Comparison of ENCODE assay signal across 8 cellular contexts in the genomic region with DNA sequence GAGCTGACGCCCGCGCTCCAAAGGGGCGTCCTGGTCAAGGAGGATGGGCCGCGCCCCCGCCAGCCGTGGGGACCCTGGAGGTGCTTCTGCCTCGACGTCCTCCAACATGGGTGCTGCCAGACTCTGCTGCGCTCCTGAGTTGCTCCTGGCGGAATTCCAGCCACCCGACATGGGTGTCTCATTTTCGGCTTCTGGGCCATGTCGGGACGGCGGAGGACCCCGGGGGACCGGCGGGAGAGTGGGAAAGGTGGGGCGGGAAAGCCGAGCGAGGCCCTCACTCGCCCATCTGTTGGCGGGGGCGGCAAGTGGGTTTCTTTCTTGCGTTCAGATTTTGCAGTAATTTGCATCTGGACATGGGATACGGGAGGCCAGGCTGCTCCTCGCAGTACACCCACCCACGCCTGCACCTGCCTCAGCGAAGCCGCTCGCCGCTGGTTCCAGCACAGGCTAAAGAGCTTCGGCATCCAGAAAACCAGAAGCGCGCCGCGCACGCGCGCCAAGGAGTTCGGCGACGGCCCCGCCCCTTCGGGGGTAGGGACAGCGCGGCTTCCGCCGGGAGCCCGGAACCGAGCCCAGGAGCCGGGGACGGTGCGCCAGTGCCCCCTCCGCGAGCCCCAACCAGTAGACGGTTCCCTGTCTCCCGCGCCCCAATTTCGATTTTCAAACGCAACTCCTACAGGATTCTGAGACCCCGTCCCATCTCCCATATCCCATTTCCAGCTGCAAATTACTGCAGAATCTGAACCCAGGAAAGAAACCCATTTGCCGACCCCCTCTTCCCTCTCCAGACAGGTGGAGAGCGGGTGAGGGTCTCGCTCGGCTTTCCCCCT. TPM values are rescaled to one million over a fixed set of nuclear protein-coding genes. Genes with fewer than 3 reads are reported as not detected.
DNase-seq lines count a peak whose midpoint lies in the region; ATAC-seq and TF ChIP-seq lines count a peak whose summit lies in the region.

Gene ARMC7, plus strand, starts transcription at position 563 of the 830 bp plus-strand sequence. CDS start 320 bp downstream, outside the sequence.

- TF ChIP-seq RAD21 in liver (IDR thresholded peaks at IDR 0.05): peak; percentile 28 to 62

- peaks cover 11% of the 10 kb centered on the region for H3K36me3 Mint-ChIP-seq in activated CD4-positive, alpha-beta T cell treated with anti-CD3 and anti-CD28 coated beads, Interleukin-2, amount 10 ng/mL, durations not matched to agents 24 days and 14 days (ENCODE audit: low read depth)

- no peaks in the 10 kb centered on the region for H3K27me3 Mint-ChIP-seq in activated CD4-positive, alpha-beta T cell treated with anti-CD3 and anti-CD28 coated beads, Interleukin-2, amount 10 ng/mL, durations not matched to agents 24 days and 14 days

- no peaks in the 10 kb centered on the region for H3K27me3 ChIP-seq in liver (ENCODE audit: control insufficient read depth in 4 of 4, insufficient read depth in 4 of 4, low read length in 3 of 4)

- under 1% methylated on average over 68 of the region's 68 CpGs for WGBS in liver

- no peak for TF ChIP-seq CTCF in liver (IDR thresholded peaks at IDR 0.05; ENCODE audit: low read depth, low read length, missing input control)

- peak within 1 kb of the TSS; percentile 53 to 80 for H3K9ac ChIP-seq in liver (ENCODE audit: low read depth in 1 of 2, low read length in 2 of 2)

- peaks cover 31% of the 10 kb centered on the region for H3K4me1 Mint-ChIP-seq in activated CD4-positive, alpha-beta T cell treated with anti-CD3 and anti-CD28 coated beads, Interleukin-2, amount 10 ng/mL, durations not matched to agents 24 days and 14 days

- H3K4me3 ChIP-seq in liver (ENCODE audit: low read depth in 1 of 3, low read length in 3 of 3): peak within 1 kb of the TSS; percentile 72 to 87 (median 84)

- H3K9me3 ChIP-seq in liver (ENCODE audit: control insufficient read depth in 4 of 4, low read length in 3 of 4): no peaks in the 10 kb centered on the region

- H3K27ac Mint-ChIP-seq in activated CD4-positive, alpha-beta T cell treated with anti-CD3 and anti-CD28 coated beads, Interleukin-2, amount 10 ng/mL, durations not matched to agents 24 days and 14 days: peak within 1 kb of the TSS; percentile 83

- peak; percentile 56 for ATAC-seq in HG03460 (IDR thresholded peaks at IDR 0.05; ENCODE audit: unreplicated experiment)

- H3K4me1 ChIP-seq in liver (ENCODE audit: control insufficient read depth in 4 of 4, insufficient read depth in 4 of 4, low read length in 3 of 4): peaks cover 5 to 30% (median 22%) of the 10 kb centered on the region in 4 donors

- intact Hi-C loops in activated CD4-positive, alpha-beta T cell treated with anti-CD3 and anti-CD28 coated beads, Interleukin-2, amount 10 ng/mL, durations not matched to agents 24 days and 14 days (cut with micrococcal nuclease): loop anchor here (2.0 to 10.0 kb wide), 4 partner anchors 23 to 145 kb away; partner anchors contain the start of genes ATP5PD, JPT1, KCTD2 and SLC16A5

- H3K36me3 ChIP-seq in liver (ENCODE audit: control insufficient read depth in 4 of 4, insufficient read depth in 3 of 4, low read depth in 1 of 4, low read length in 3 of 4): no peaks in the 10 kb centered on the region

- DNase-seq in Ammon's horn (ENCODE audit: low spot score) (peak; percentile 84), GM19238 (ENCODE audit: insufficient read length, low spot score) (peak; percentile 95), NCI-H524 (lab: John Stamatoyannopoulos, UW) (peak; percentile 90 to 97), dedifferentiated amniotic fluid mesenchymal stem cell (ENCODE audit: extremely low spot score) (peak; percentile 58)
- DNase-seq in activated CD4-positive, alpha-beta T cell treated with anti-CD3 and anti-CD28 coated beads, Interleukin-2, amount 10 ng/mL, durations not matched to agents 24 days and 14 days: peak; percentile 99
- peak; percentile 93 for DNase-seq in stimulated activated CD4-positive, alpha-beta T cell treated with anti-CD3 and anti-CD28 coated beads, Interleukin-4, amount 100 ng/mL, for 1 hour

- peak within 1 kb of the TSS in 1 of 2 donors; percentile 5 for H3K27ac ChIP-seq in liver (ENCODE audit: low read depth in 1 of 2, low read length in 2 of 2)

- no peaks in the 10 kb centered on the region for H3K9me3 Mint-ChIP-seq in activated CD4-positive, alpha-beta T cell treated with anti-CD3 and anti-CD28 coated beads, Interleukin-2, amount 10 ng/mL, durations not matched to agents 24 days and 14 days

- peak within 1 kb of the TSS; percentile 94 for H3K4me3 Mint-ChIP-seq in activated CD4-positive, alpha-beta T cell treated with anti-CD3 and anti-CD28 coated beads, Interleukin-2, amount 10 ng/mL, durations not matched to agents 24 days and 14 days

TF ChIP-seq in liver, 16 proteins besides CTCF, POLR2A, EP300 and RAD21:
- TF ChIP-seq EGR1 (IDR thresholded peaks at IDR 0.05; ENCODE audit: low read depth in 2 of 2): no peak
- TF ChIP-seq, protein P1, sequence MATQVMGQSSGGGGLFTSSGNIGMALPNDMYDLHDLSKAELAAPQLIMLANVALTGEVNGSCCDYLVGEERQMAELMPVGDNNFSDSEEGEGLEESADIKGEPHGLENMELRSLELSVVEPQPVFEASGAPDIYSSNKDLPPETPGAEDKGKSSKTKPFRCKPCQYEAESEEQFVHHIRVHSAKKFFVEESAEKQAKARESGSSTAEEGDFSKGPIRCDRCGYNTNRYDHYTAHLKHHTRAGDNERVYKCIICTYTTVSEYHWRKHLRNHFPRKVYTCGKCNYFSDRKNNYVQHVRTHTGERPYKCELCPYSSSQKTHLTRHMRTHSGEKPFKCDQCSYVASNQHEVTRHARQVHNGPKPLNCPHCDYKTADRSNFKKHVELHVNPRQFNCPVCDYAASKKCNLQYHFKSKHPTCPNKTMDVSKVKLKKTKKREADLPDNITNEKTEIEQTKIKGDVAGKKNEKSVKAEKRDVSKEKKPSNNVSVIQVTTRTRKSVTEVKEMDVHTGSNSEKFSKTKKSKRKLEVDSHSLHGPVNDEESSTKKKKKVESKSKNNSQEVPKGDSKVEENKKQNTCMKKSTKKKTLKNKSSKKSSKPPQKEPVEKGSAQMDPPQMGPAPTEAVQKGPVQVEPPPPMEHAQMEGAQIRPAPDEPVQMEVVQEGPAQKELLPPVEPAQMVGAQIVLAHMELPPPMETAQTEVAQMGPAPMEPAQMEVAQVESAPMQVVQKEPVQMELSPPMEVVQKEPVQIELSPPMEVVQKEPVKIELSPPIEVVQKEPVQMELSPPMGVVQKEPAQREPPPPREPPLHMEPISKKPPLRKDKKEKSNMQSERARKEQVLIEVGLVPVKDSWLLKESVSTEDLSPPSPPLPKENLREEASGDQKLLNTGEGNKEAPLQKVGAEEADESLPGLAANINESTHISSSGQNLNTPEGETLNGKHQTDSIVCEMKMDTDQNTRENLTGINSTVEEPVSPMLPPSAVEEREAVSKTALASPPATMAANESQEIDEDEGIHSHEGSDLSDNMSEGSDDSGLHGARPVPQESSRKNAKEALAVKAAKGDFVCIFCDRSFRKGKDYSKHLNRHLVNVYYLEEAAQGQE (IDR thresholded peaks at IDR 0.05): peak; percentile 42
- no peak for TF ChIP-seq ATF3 (IDR thresholded peaks at IDR 0.05)
- no peak for TF ChIP-seq FOXA2 (IDR thresholded peaks at IDR 0.05)
- peak; percentile 53 to 80 for TF ChIP-seq GABPA (IDR thresholded peaks at IDR 0.05 in 1 of 2, conservative IDR thresholded peaks at IDR 0.05 in 1 of 2)
- TF ChIP-seq YY1 (IDR thresholded peaks at IDR 0.05): peak; percentile 23
- no peak for TF ChIP-seq NR2F2 (IDR thresholded peaks at IDR 0.05)
- TF ChIP-seq SP1 (IDR thresholded peaks at IDR 0.05): peak; percentile 28
- no peak for TF ChIP-seq TAF1 (conservative IDR thresholded peaks at IDR 0.05)
TF ChIP-seq in liver: peak in this region for 4.

RNA-seq across cellular contexts. Expression of gene ARMC7, which starts in this region (rescaled TPM):
- 11.2 and 12.0 TPM in 2 replicates for total RNA-seq in activated CD4-positive, alpha-beta T cell treated with anti-CD3 and anti-CD28 coated beads, Interleukin-2, amount 10 ng/mL, durations not matched to agents 24 days and 14 days
- 1 to 10 TPM; 1.7 to 3.1 TPM for total RNA-seq in liver
- polyA plus RNA-seq in liver: 1 to 10 TPM; 4.3 to 6.6 TPM
